ENCODE assay signal across 1 cellular context in genomic region chr2:112954364-112954763, GRCh38.
TF ChIP-seq lines count a peak whose summit lies in the region.

No MANE protein-coding gene starts in this region.

TF ChIP-seq in HepG2, 621 proteins besides CTCF, POLR2A, EP300 and RAD21:
- TF ChIP-seq ZNF235 (CRISPR knock-in tag; IDR thresholded peaks at IDR 0.05; ENCODE audit: borderline replicate concordance) (no peak), FOSL1 (CRISPR knock-in tag; IDR thresholded peaks at IDR 0.05; ENCODE audit: borderline replicate concordance) (no peak), CREB1 (IDR thresholded peaks at IDR 0.05) (peak; percentile 86), CREB1 (CRISPR knock-in tag; IDR thresholded peaks at IDR 0.05) (no peak), CEBPB (IDR thresholded peaks at IDR 0.05; ENCODE audit: borderline replicate concordance, low read depth, low read length) (0 out of 2 replicates have a peak, but pooled peaks have one; percentile 23), ZNF816 (CRISPR knock-in tag; IDR thresholded peaks at IDR 0.05; ENCODE audit: borderline replicate concordance) (no peak), ZNF710 (CRISPR knock-in tag; IDR thresholded peaks at IDR 0.05; ENCODE audit: borderline replicate concordance) (no peak), CHD4 (IDR thresholded peaks at IDR 0.05; ENCODE audit: borderline replicate concordance, low read length) (no peak), ATF7 (IDR thresholded peaks at IDR 0.05) (0 out of 2 replicates have a peak, but pooled peaks have one; percentile 36), ATF7 (CRISPR knock-in tag; IDR thresholded peaks at IDR 0.05) (no peak)
- TF ChIP-seq, protein P1, sequence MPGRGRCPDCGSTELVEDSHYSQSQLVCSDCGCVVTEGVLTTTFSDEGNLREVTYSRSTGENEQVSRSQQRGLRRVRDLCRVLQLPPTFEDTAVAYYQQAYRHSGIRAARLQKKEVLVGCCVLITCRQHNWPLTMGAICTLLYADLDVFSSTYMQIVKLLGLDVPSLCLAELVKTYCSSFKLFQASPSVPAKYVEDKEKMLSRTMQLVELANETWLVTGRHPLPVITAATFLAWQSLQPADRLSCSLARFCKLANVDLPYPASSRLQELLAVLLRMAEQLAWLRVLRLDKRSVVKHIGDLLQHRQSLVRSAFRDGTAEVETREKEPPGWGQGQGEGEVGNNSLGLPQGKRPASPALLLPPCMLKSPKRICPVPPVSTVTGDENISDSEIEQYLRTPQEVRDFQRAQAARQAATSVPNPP (CRISPR knock-in tag; IDR thresholded peaks at IDR 0.05), result no peak
- TF ChIP-seq, protein P2, sequence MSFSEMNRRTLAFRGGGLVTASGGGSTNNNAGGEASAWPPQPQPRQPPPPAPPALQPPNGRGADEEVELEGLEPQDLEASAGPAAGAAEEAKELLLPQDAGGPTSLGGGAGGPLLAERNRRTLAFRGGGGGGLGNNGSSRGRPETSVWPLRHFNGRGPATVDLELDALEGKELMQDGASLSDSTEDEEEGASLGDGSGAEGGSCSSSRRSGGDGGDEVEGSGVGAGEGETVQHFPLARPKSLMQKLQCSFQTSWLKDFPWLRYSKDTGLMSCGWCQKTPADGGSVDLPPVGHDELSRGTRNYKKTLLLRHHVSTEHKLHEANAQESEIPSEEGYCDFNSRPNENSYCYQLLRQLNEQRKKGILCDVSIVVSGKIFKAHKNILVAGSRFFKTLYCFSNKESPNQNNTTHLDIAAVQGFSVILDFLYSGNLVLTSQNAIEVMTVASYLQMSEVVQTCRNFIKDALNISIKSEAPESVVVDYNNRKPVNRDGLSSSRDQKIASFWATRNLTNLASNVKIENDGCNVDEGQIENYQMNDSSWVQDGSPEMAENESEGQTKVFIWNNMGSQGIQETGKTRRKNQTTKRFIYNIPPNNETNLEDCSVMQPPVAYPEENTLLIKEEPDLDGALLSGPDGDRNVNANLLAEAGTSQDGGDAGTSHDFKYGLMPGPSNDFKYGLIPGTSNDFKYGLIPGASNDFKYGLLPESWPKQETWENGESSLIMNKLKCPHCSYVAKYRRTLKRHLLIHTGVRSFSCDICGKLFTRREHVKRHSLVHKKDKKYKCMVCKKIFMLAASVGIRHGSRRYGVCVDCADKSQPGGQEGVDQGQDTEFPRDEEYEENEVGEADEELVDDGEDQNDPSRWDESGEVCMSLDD (CRISPR knock-in tag; IDR thresholded peaks at IDR 0.05; ENCODE audit: borderline replicate concordance), result no peak
